Comparison of ENCODE assay signal across 15 cellular contexts in genomic region chr6:89050155-89050554, GRCh38. TPM values are rescaled to one million over a fixed set of nuclear protein-coding genes. Genes with fewer than 3 reads are reported as not detected.
DNase-seq lines count a peak whose midpoint lies in the region; ATAC-seq and TF ChIP-seq lines count a peak whose summit lies in the region.
"Had no signal": no experiment of that assay in that cellular context is flagged by ENCODE, and none has a peak within 500 bp of the region (broad histone marks: within the 10 kb centered on the region; RNA-seq: fewer than 3 reads in every experiment).

No MANE protein-coding gene starts in this region.

- no peak overlapping the region for H3K27ac ChIP-seq in coronary artery
- peak overlapping the region in 1 of 2 donors; percentile 67 for H3K27ac ChIP-seq in left lung
- peak overlapping the region in 2 of 5 donors; percentile 6 to 7 for H3K27ac ChIP-seq in stomach

- peak; percentile 80 for ATAC-seq in left lung
- ATAC-seq: natural killer cell treated with Interleukin-12 subunit alpha and Interleukin-12 subunit beta and Interleukin-15 and Interleukin-18, amount 100 ng/mL, for 72 hours had no signal

- peaks cover 4 to 56% of the 10 kb centered on the region in 2 donors for H3K4me1 ChIP-seq in left lung
- peaks cover 0 to 16% (median 2%) of the 10 kb centered on the region in 4 donors for H3K4me1 ChIP-seq in stomach

- DNase-seq in HuH-7 (ENCODE audit: low spot score), result peak; percentile 33
- peak; percentile 75 for DNase-seq in coronary artery (ENCODE audit: low spot score)
- no peak for DNase-seq in left lung
- no peak for DNase-seq in stomach
- no peak for DNase-seq in mucosa of gallbladder (ENCODE audit: low spot score)
- no peak for DNase-seq in T-helper 2 cell treated with Interferon-gamma antibody and Interleukin-4, amounts not matched to agents 5 μg/mL and 100 μg/mL, for 36 hours (ENCODE audit: low spot score)
- DNase-seq in DMS53 (lab: John Stamatoyannopoulos, UW), result no peak
- DNase-seq in activated gamma-delta T cell treated with Interleukin-2 at 50 U/mL for 16 hours, result no peak
- DNase-seq: activated CD4-positive, alpha-beta T cell treated with anti-CD3 and anti-CD28 coated beads for 1 hour; erythroblast; NCI-H2171; stimulated activated CD8-positive, alpha-beta memory T cell treated with anti-CD3 and anti-CD28 coated beads, Interleukin-4, amount 100 ng/mL, for 48 hours had no signal

- H3K4me3 Mint-ChIP-seq in T-helper 2 cell treated with Interferon-gamma antibody and Interleukin-4, amounts not matched to agents 5 μg/mL and 100 μg/mL, for 36 hours, result no peak overlapping the region
- H3K4me3 Mint-ChIP-seq: activated T-helper 17 cell treated with anti-CD3 and anti-CD28 coated beads, Interleukin-2, amount 50 U/mL, for 72 hours; central memory CD8-positive, alpha-beta T cell; natural killer cell treated with Interleukin-12 subunit alpha and Interleukin-12 subunit beta and Interleukin-15 and Interleukin-18, amount 100 ng/mL, for 72 hours had no signal

- peaks cover 11% of the 10 kb centered on the region for H3K4me1 Mint-ChIP-seq in T-helper 2 cell treated with Interferon-gamma antibody and Interleukin-4, amounts not matched to agents 5 μg/mL and 100 μg/mL, for 36 hours (ENCODE audit: low read depth)

- H3K4me3 ChIP-seq in coronary artery, result no peak overlapping the region
- H3K4me3 ChIP-seq in left lung, result no peak overlapping the region
- no peak overlapping the region for H3K4me3 ChIP-seq in stomach

- TF ChIP-seq POLR2A in stomach (IDR thresholded peaks at IDR 0.05), result no peak

- no peak for TF ChIP-seq CTCF in coronary artery (IDR thresholded peaks at IDR 0.05)
- no peak for TF ChIP-seq CTCF in left lung (IDR thresholded peaks at IDR 0.05)
- no peak for TF ChIP-seq CTCF in stomach (IDR thresholded peaks at IDR 0.05)

- H3K27me3 ChIP-seq in left lung (no peaks in the 10 kb centered on the region), stomach (no peaks in the 10 kb centered on the region)

- intact Hi-C loops in left lung (cut with DNase I) (no loop called here), stomach (cut with DNase I; ENCODE audit: low total_unique reads) (no loop called here)

- H3K36me3 Mint-ChIP-seq in T-helper 2 cell treated with Interferon-gamma antibody and Interleukin-4, amounts not matched to agents 5 μg/mL and 100 μg/mL, for 36 hours (ENCODE audit: low read depth), result no peaks in the 10 kb centered on the region
- H3K36me3 Mint-ChIP-seq: natural killer cell treated with Interleukin-12 subunit alpha and Interleukin-12 subunit beta and Interleukin-15 and Interleukin-18, amount 100 ng/mL, for 72 hours had no signal

- H3K36me3 ChIP-seq in left lung (no peaks in the 10 kb centered on the region), stomach (no peaks in the 10 kb centered on the region)

- peak; percentile 79 for TF ChIP-seq EP300 in stomach (IDR thresholded peaks at IDR 0.05)

- no peaks in the 10 kb centered on the region for H3K9me3 ChIP-seq in left lung
- H3K9me3 ChIP-seq in stomach, result no peaks in the 10 kb centered on the region

- H3K27me3 Mint-ChIP-seq in T-helper 2 cell treated with Interferon-gamma antibody and Interleukin-4, amounts not matched to agents 5 μg/mL and 100 μg/mL, for 36 hours (ENCODE audit: low read depth), result peaks cover 7% of the 10 kb centered on the region
- H3K27me3 Mint-ChIP-seq: activated T-helper 17 cell treated with anti-CD3 and anti-CD28 coated beads, Interleukin-2, amount 50 U/mL, for 72 hours; central memory CD8-positive, alpha-beta T cell; natural killer cell treated with Interleukin-12 subunit alpha and Interleukin-12 subunit beta and Interleukin-15 and Interleukin-18, amount 100 ng/mL, for 72 hours had no signal

- H3K9me3 Mint-ChIP-seq in T-helper 2 cell treated with Interferon-gamma antibody and Interleukin-4, amounts not matched to agents 5 μg/mL and 100 μg/mL, for 36 hours, result peaks cover 4% of the 10 kb centered on the region
- H3K9me3 Mint-ChIP-seq: activated T-helper 17 cell treated with anti-CD3 and anti-CD28 coated beads, Interleukin-2, amount 50 U/mL, for 72 hours; central memory CD8-positive, alpha-beta T cell; natural killer cell treated with Interleukin-12 subunit alpha and Interleukin-12 subunit beta and Interleukin-15 and Interleukin-18, amount 100 ng/mL, for 72 hours had no signal

- 43 to 73% (median 71%) methylated on average over 3 of the region's 3 CpGs for WGBS in stomach, 5 donors

- no peak overlapping the region for H3K27ac Mint-ChIP-seq in T-helper 2 cell treated with Interferon-gamma antibody and Interleukin-4, amounts not matched to agents 5 μg/mL and 100 μg/mL, for 36 hours
- H3K27ac Mint-ChIP-seq: activated T-helper 17 cell treated with anti-CD3 and anti-CD28 coated beads, Interleukin-2, amount 50 U/mL, for 72 hours; natural killer cell treated with Interleukin-12 subunit alpha and Interleukin-12 subunit beta and Interleukin-15 and Interleukin-18, amount 100 ng/mL, for 72 hours had no signal

RNA-seq across cellular contexts. Expression of gene PNRC1, which starts 30.4 kb away (rescaled TPM):
- total RNA-seq in left lung (100 to 1,000 TPM; 143 to 153 TPM), stomach (100 to 1,000 TPM; 125 to 265 (median 158) TPM), mucosa of gallbladder (244 TPM)
- 10 to 100 TPM; 38.5 to 76.7 (median 49.2) TPM for polyA plus RNA-seq in stomach

Comparison
In these comparisons a context has a peak if more than half of its experiments do, and no peak if none do; other contexts are left out.
1. DNase-seq: peak in HuH-7 (single experiment) and coronary artery (single experiment); none in left lung (0 of 2), stomach (single experiment), mucosa of gallbladder (single experiment), T-helper 2 cell treated with Interferon-gamma antibody and Interleukin-4, amounts not matched to agents 5 μg/mL and 100 μg/mL, for 36 hours (single experiment), DMS53 (single experiment) and activated gamma-delta T cell treated with Interleukin-2 at 50 U/mL for 16 hours (single experiment).